In genomic region chr14:42174357-42174756, GRCh38 we compare ENCODE assay signal across 24 cellular contexts.
DNase-seq lines count a peak whose midpoint lies in the region; ATAC-seq and TF ChIP-seq lines count a peak whose summit lies in the region.
"Had no signal": no experiment of that assay in that cellular context is flagged by ENCODE, and none has a peak within 500 bp of the region (broad histone marks: within the 10 kb centered on the region; RNA-seq: fewer than 3 reads in every experiment).

No MANE protein-coding gene starts in this region.

- peaks cover 7% of the 10 kb centered on the region; the same call in 1 of the 2 replicates for H3K4me1 ChIP-seq in SJCRH30
- no peaks in the 10 kb centered on the region for H3K4me1 ChIP-seq in endodermal cell (ENCODE audit: control insufficient read depth, insufficient read depth, low read length)
- H3K4me1 ChIP-seq: adrenal gland; BLaER1 treated with 17β-estradiol and CSF1 and Interleukin-3, amounts not matched to agents 10 nM and 100 nM; lower lobe of right lung; parathyroid adenoma; right atrium auricular region; testis had no signal

- no peak overlapping the region for H3K4me3 ChIP-seq in SJCRH30
- H3K4me3 ChIP-seq in endodermal cell (ENCODE audit: low read length), result no peak overlapping the region
- H3K4me3 ChIP-seq: adrenal gland; BLaER1 treated with 17β-estradiol and CSF1 and Interleukin-3, amounts not matched to agents 10 nM and 100 nM; lower lobe of right lung; right atrium auricular region; testis had no signal

- TF ChIP-seq CTCF in endodermal cell (conservative IDR thresholded peaks at IDR 0.05), result no peak

- H3K27me3 ChIP-seq in SJCRH30 (no peaks in the 10 kb centered on the region), endodermal cell (ENCODE audit: control insufficient read depth, insufficient read depth, low read length, poor library complexity, severe bottlenecking) (no peaks in the 10 kb centered on the region)
- H3K27me3 ChIP-seq: adrenal gland; BLaER1 treated with 17β-estradiol and CSF1 and Interleukin-3, amounts not matched to agents 10 nM and 100 nM; right atrium auricular region; testis had no signal

- H3K27ac ChIP-seq in SJCRH30 (peak overlapping the region; percentile 57), endodermal cell (ENCODE audit: low read depth, low read length) (no peak overlapping the region)
- H3K27ac ChIP-seq: adrenal gland; BLaER1 treated with 17β-estradiol and CSF1 and Interleukin-3, amounts not matched to agents 10 nM and 100 nM; lower lobe of right lung; parathyroid adenoma; right atrium auricular region; testis had no signal

- H3K4me3 Mint-ChIP-seq in endodermal cell, result no peak overlapping the region
- H3K4me3 Mint-ChIP-seq: activated CD4-positive, alpha-beta T cell treated with anti-CD3 and anti-CD28 coated beads, Interleukin-2, amount 10 ng/mL, durations not matched to agents 24 days and 14 days; activated T-cell treated with anti-CD3 and anti-CD28 coated beads, Interleukin-2, amount 50 U/mL, for 4 hours; brain had no signal

- H3K27me3 Mint-ChIP-seq in endodermal cell (ENCODE audit: insufficient read depth), result no peaks in the 10 kb centered on the region
- H3K27me3 Mint-ChIP-seq: activated CD4-positive, alpha-beta T cell treated with anti-CD3 and anti-CD28 coated beads, Interleukin-2, amount 10 ng/mL, durations not matched to agents 24 days and 14 days had no signal

- DNase-seq in DMS79 treated with DMSO at 0.1 percent for 48 hours (lab: John Stamatoyannopoulos, UW) (peak; percentile 94), NCI-H1436 treated with DMSO at 0.1 percent for 48 hours (lab: John Stamatoyannopoulos, UW) (peak; percentile 85), NCI-H2196 treated with DMSO at 0.1 percent for 48 hours (lab: John Stamatoyannopoulos, UW; ENCODE audit: unreplicated experiment) (peak; percentile 31), SJCRH30 (peak; percentile 40 to 80), endodermal cell (no peak)
- no peak for DNase-seq in activated effector memory CD4-positive, alpha-beta T cell treated with anti-CD3 and anti-CD28 coated beads, Interleukin-2, amount 50 U/mL, for 16 hours
- no peak for DNase-seq in activated CD4-positive, CD25-positive, alpha-beta regulatory T cell treated with anti-CD3 and anti-CD28 coated beads, Interleukin-2, amount 50 U/mL, for 72 hours
- DNase-seq: activated CD4-positive, alpha-beta T cell treated with anti-CD3 and anti-CD28 coated beads, Interleukin-2, amount 10 ng/mL, durations not matched to agents 24 days and 14 days; activated naive CD4-positive, alpha-beta T cell; activated T-cell treated with anti-CD3 and anti-CD28 coated beads, Interleukin-2, amount 50 U/mL, for 4 hours; adrenal gland; KG1; kidney; lower lobe of right lung; NCI-H524; RPMI8226; SK-N-SH; stimulated activated naive CD4-positive, alpha-beta T cell treated with Interleukin-2 at 50 U/mL for 16 hours; testis had no signal

- ATAC-seq in HG02623 (IDR thresholded peaks at IDR 0.05; ENCODE audit: unreplicated experiment), result no peak
- ATAC-seq: activated T-cell treated with anti-CD3 and anti-CD28 coated beads, Interleukin-2, amount 50 U/mL, for 4 hours; lower lobe of right lung had no signal

- no peak overlapping the region for H3K27ac Mint-ChIP-seq in endodermal cell
- H3K27ac Mint-ChIP-seq: activated CD4-positive, alpha-beta T cell treated with anti-CD3 and anti-CD28 coated beads, Interleukin-2, amount 10 ng/mL, durations not matched to agents 24 days and 14 days; brain had no signal

- no peaks in the 10 kb centered on the region for H3K4me1 Mint-ChIP-seq in endodermal cell
- H3K4me1 Mint-ChIP-seq: activated CD4-positive, alpha-beta T cell treated with anti-CD3 and anti-CD28 coated beads, Interleukin-2, amount 10 ng/mL, durations not matched to agents 24 days and 14 days; brain had no signal

- no peaks in the 10 kb centered on the region for H3K36me3 Mint-ChIP-seq in endodermal cell (ENCODE audit: low read depth)
- H3K36me3 Mint-ChIP-seq: brain had no signal

- H3K9me3 ChIP-seq in SJCRH30 (replicated peaks), result no peaks in the 10 kb centered on the region; the same call in 1 of the 2 replicates
- H3K9me3 ChIP-seq in endodermal cell (ENCODE audit: control insufficient read depth, low read length), result no peaks in the 10 kb centered on the region
- H3K9me3 ChIP-seq: adrenal gland, lower lobe of right lung, right atrium auricular region, SK-N-SH, testis had no signal

- 85% methylated on average over 2 of the region's 3 CpGs; no CpG with 5 or more reads in 1 of the 2 experiments for WGBS in endodermal cell (ENCODE audit: insufficient coverage in 1 of 2, insufficient read length in 1 of 2), 2 experiments

- H3K36me3 ChIP-seq in SJCRH30, result no peaks in the 10 kb centered on the region
- no peaks in the 10 kb centered on the region for H3K36me3 ChIP-seq in endodermal cell (ENCODE audit: control insufficient read depth, insufficient read depth, low read length)
- H3K36me3 ChIP-seq: adrenal gland; BLaER1 treated with 17β-estradiol and CSF1 and Interleukin-3, amounts not matched to agents 10 nM and 100 nM; lower lobe of right lung; right atrium auricular region had no signal

- no peaks in the 10 kb centered on the region for H3K9me3 Mint-ChIP-seq in endodermal cell
- H3K9me3 Mint-ChIP-seq: activated CD4-positive, alpha-beta T cell treated with anti-CD3 and anti-CD28 coated beads, Interleukin-2, amount 10 ng/mL, durations not matched to agents 24 days and 14 days had no signal

- no peak overlapping the region for H3K9ac ChIP-seq in endodermal cell (ENCODE audit: extremely low read depth, low read length, poor library complexity, severe bottlenecking)
- H3K9ac ChIP-seq: BLaER1 treated with 17β-estradiol and CSF1 and Interleukin-3, amounts not matched to agents 10 nM and 100 nM; parathyroid adenoma; SK-N-SH had no signal

Comparison
In these comparisons a context has a peak if more than half of its experiments do, and no peak if none do; other contexts are left out.
1. DNase-seq: peak in DMS79 treated with DMSO at 0.1 percent for 48 hours (single experiment), NCI-H1436 treated with DMSO at 0.1 percent for 48 hours (single experiment), NCI-H2196 treated with DMSO at 0.1 percent for 48 hours (single experiment) and SJCRH30 (2 of 2); none in activated effector memory CD4-positive, alpha-beta T cell treated with anti-CD3 and anti-CD28 coated beads, Interleukin-2, amount 50 U/mL, for 16 hours (single experiment), activated CD4-positive, CD25-positive, alpha-beta regulatory T cell treated with anti-CD3 and anti-CD28 coated beads, Interleukin-2, amount 50 U/mL, for 72 hours (single experiment) and endodermal cell (single experiment).